Comparison of ENCODE assay signal across 10 cellular contexts in the genomic region with DNA sequence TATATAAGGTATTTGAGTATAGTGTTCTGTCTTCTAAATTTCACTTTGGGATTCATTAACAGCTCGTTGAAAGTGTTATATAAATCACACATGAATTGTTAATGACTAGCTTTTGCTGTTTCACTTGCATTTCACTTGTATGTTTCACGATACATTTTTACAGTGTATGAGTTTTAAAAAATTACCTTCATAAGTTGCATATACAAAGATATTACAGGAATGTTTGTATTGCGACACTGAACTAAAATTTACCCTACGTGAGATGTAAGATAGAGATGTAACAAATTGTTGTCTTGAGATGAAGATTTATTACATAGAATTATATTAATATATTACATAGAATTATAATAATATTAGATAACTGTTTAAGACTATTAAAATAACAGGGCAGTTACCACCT. TPM values are rescaled to one million over a fixed set of nuclear protein-coding genes. Genes with fewer than 3 reads are reported as not detected.
DNase-seq lines count a peak whose midpoint lies in the region; ATAC-seq and TF ChIP-seq lines count a peak whose summit lies in the region.
"Had no signal": no experiment of that assay in that cellular context is flagged by ENCODE, and none has a peak within 500 bp of the region (broad histone marks: within the 10 kb centered on the region; RNA-seq: fewer than 3 reads in every experiment).

No MANE protein-coding gene starts in this region.

- H3K4me1 Mint-ChIP-seq in activated CD4-positive, alpha-beta T cell treated with anti-CD3 and anti-CD28 coated beads, Interleukin-2, amount 10 ng/mL, durations not matched to agents 24 days and 14 days: peaks cover 17% of the 10 kb centered on the region
- peaks cover 37% of the 10 kb centered on the region for H3K4me1 Mint-ChIP-seq in activated CD8-positive, alpha-beta T cell treated with anti-CD3 and anti-CD28 coated beads for 36 hours (ENCODE audit: low read depth)

- H3K4me3 ChIP-seq in iPS-15b (ENCODE audit: low read depth, low read length) (peak overlapping the region; percentile 59), stomach (peak overlapping the region; percentile 72 to 94 (median 88))

- H3K27ac ChIP-seq in stomach: peak overlapping the region in 4 of 5 donors; percentile 87 to 91 (median 89)

- TF ChIP-seq POLR2A in stomach (IDR thresholded peaks at IDR 0.05): no peak

- H3K4me3 Mint-ChIP-seq in activated CD4-positive, alpha-beta T cell treated with anti-CD3 and anti-CD28 coated beads, Interleukin-2, amount 10 ng/mL, durations not matched to agents 24 days and 14 days: peak overlapping the region; percentile 92
- H3K4me3 Mint-ChIP-seq in activated CD8-positive, alpha-beta T cell treated with anti-CD3 and anti-CD28 coated beads for 36 hours: peak overlapping the region; percentile 91

- H3K4me1 ChIP-seq in iPS-15b (ENCODE audit: control insufficient read depth, insufficient read depth, low read length): peaks cover 16% of the 10 kb centered on the region
- peaks cover 0 to 42% (median 22%) of the 10 kb centered on the region in 4 donors for H3K4me1 ChIP-seq in stomach

- 50 to 64% (median 59%) methylated on average over 4 of the region's 4 CpGs for WGBS in stomach, 5 donors

- no peaks in the 10 kb centered on the region for H3K9me3 Mint-ChIP-seq in activated CD4-positive, alpha-beta T cell treated with anti-CD3 and anti-CD28 coated beads, Interleukin-2, amount 10 ng/mL, durations not matched to agents 24 days and 14 days
- H3K9me3 Mint-ChIP-seq in activated CD8-positive, alpha-beta T cell treated with anti-CD3 and anti-CD28 coated beads for 36 hours: no peaks in the 10 kb centered on the region

- DNase-seq in activated CD4-positive, alpha-beta T cell treated with anti-CD3 and anti-CD28 coated beads, Interleukin-2, amount 10 ng/mL, durations not matched to agents 24 days and 14 days: no peak
- DNase-seq in activated CD4-positive, alpha-beta T cell treated with anti-CD3 and anti-CD28 coated beads for 1 hour: no peak
- no peak for DNase-seq in activated CD8-positive, alpha-beta T cell treated with anti-CD3 and anti-CD28 coated beads for 36 hours
- DNase-seq in stomach (no peak), NCI-H1092 (lab: John Stamatoyannopoulos, UW) (no peak), DMS53 treated with DMSO at 0.1 percent for 48 hours (lab: John Stamatoyannopoulos, UW; ENCODE audit: unreplicated experiment) (no peak)
- DNase-seq: H7, NCI-H2081 had no signal

- no peaks in the 10 kb centered on the region for H3K27me3 ChIP-seq in iPS-15b (ENCODE audit: control insufficient read depth, insufficient read depth, low read length)
- peaks cover 0 to 2% (median 0%) of the 10 kb centered on the region in 3 donors for H3K27me3 ChIP-seq in stomach

- CTCF ChIA-PET in activated CD8-positive, alpha-beta T cell treated with anti-CD3 and anti-CD28 coated beads for 36 hours (lab: Charles Lee): interaction anchor here (1.5 to 2.5 kb wide), 2 partner anchors 10 to 12 kb away, joined by 4 to 12 read pairs; no protein-coding TSS in a partner anchor

- intact Hi-C loops in activated CD4-positive, alpha-beta T cell treated with anti-CD3 and anti-CD28 coated beads, Interleukin-2, amount 10 ng/mL, durations not matched to agents 24 days and 14 days (cut with micrococcal nuclease): no loop called here
- intact Hi-C loops in activated CD8-positive, alpha-beta T cell treated with anti-CD3 and anti-CD28 coated beads for 36 hours (cut with micrococcal nuclease): no loop called here
- intact Hi-C loops in stomach (cut with DNase I; ENCODE audit: low total_unique reads): no loop called here

- H3K36me3 ChIP-seq in iPS-15b (ENCODE audit: control insufficient read depth, insufficient read depth, low read length) (peaks cover 16% of the 10 kb centered on the region), stomach (peaks cover 38 to 47% (median 47%) of the 10 kb centered on the region in 4 donors)

- no peak for ATAC-seq in activated CD8-positive, alpha-beta T cell treated with anti-CD3 and anti-CD28 coated beads for 36 hours
- ATAC-seq in GM19455 (IDR thresholded peaks at IDR 0.05; ENCODE audit: unreplicated experiment): no peak

- no peak overlapping the region for H3K27ac Mint-ChIP-seq in activated CD4-positive, alpha-beta T cell treated with anti-CD3 and anti-CD28 coated beads, Interleukin-2, amount 10 ng/mL, durations not matched to agents 24 days and 14 days
- H3K27ac Mint-ChIP-seq in activated CD8-positive, alpha-beta T cell treated with anti-CD3 and anti-CD28 coated beads for 36 hours: peak overlapping the region; percentile 89

- POLR2A ChIA-PET in activated CD8-positive, alpha-beta T cell treated with anti-CD3 and anti-CD28 coated beads for 36 hours (lab: Charles Lee): interaction anchor here (0.8 to 2.2 kb wide), 6 partner anchors 13 to 125 kb away, joined by 3 to 8 read pairs (median 4); no protein-coding TSS in a partner anchor

- peaks cover 37% of the 10 kb centered on the region for H3K36me3 Mint-ChIP-seq in activated CD4-positive, alpha-beta T cell treated with anti-CD3 and anti-CD28 coated beads, Interleukin-2, amount 10 ng/mL, durations not matched to agents 24 days and 14 days (ENCODE audit: low read depth)
- peaks cover 37% of the 10 kb centered on the region for H3K36me3 Mint-ChIP-seq in activated CD8-positive, alpha-beta T cell treated with anti-CD3 and anti-CD28 coated beads for 36 hours (ENCODE audit: low read depth)

- TF ChIP-seq CTCF in activated CD8-positive, alpha-beta T cell treated with anti-CD3 and anti-CD28 coated beads for 36 hours (IDR thresholded peaks at IDR 0.05): no peak
- TF ChIP-seq CTCF in stomach (IDR thresholded peaks at IDR 0.05): no peak

- peak overlapping the region; percentile 57 for H3K9ac ChIP-seq in iPS-15b (ENCODE audit: low read depth, low read length)

- no peaks in the 10 kb centered on the region for H3K27me3 Mint-ChIP-seq in activated CD4-positive, alpha-beta T cell treated with anti-CD3 and anti-CD28 coated beads, Interleukin-2, amount 10 ng/mL, durations not matched to agents 24 days and 14 days
- H3K27me3 Mint-ChIP-seq in activated CD8-positive, alpha-beta T cell treated with anti-CD3 and anti-CD28 coated beads for 36 hours: no peaks in the 10 kb centered on the region

- H3K9me3 ChIP-seq in iPS-15b (ENCODE audit: control insufficient read depth, insufficient read depth, low read length) (no peaks in the 10 kb centered on the region), stomach (no peaks in the 10 kb centered on the region)

- no peak for TF ChIP-seq EP300 in stomach (IDR thresholded peaks at IDR 0.05)

RNA-seq across cellular contexts. Expression of gene CDC16, which starts 1.5 kb away (rescaled TPM):
- 84.5 and 85.4 TPM in 2 replicates for total RNA-seq in activated CD4-positive, alpha-beta T cell treated with anti-CD3 and anti-CD28 coated beads, Interleukin-2, amount 10 ng/mL, durations not matched to agents 24 days and 14 days
- 10 to 100 TPM; 72.5 to 76.0 TPM for total RNA-seq in activated CD8-positive, alpha-beta T cell treated with anti-CD3 and anti-CD28 coated beads for 36 hours
- total RNA-seq in stomach: 10 to 100 TPM; 63.0 to 98.5 (median 83.9) TPM
- polyA plus RNA-seq in stomach: 10 to 100 TPM; 49.3 to 51.4 (median 50.4) TPM

RNA-seq across cellular contexts. Expression of gene UPF3A, which starts 45.2 kb away (rescaled TPM):
- total RNA-seq in activated CD4-positive, alpha-beta T cell treated with anti-CD3 and anti-CD28 coated beads, Interleukin-2, amount 10 ng/mL, durations not matched to agents 24 days and 14 days: 51.4 and 52.1 TPM in 2 replicates
- 10 to 100 TPM; 36.7 TPM for total RNA-seq in activated CD8-positive, alpha-beta T cell treated with anti-CD3 and anti-CD28 coated beads for 36 hours
- total RNA-seq in stomach: 100 to 1,000 TPM in 1 of 5 donors, 10 to 100 TPM in 4; 20.4 to 186 (median 43.0) TPM
- polyA plus RNA-seq in stomach: 100 to 1,000 TPM in 1 of 3 donors, 10 to 100 TPM in 2; 39.5 to 136 (median 43.7) TPM

RNA-seq across cellular contexts. Expression of gene CFAP97D2, which starts 57.2 kb away (rescaled TPM):
- not detected in 2 replicates for total RNA-seq in activated CD4-positive, alpha-beta T cell treated with anti-CD3 and anti-CD28 coated beads, Interleukin-2, amount 10 ng/mL, durations not matched to agents 24 days and 14 days
- not detected for total RNA-seq in activated CD8-positive, alpha-beta T cell treated with anti-CD3 and anti-CD28 coated beads for 36 hours
- total RNA-seq in stomach: not detected
- not detected for polyA plus RNA-seq in stomach
- total RNA-seq: H7 had no signal
